ENCODE assay signal across 8 cellular contexts in the genomic region with DNA sequence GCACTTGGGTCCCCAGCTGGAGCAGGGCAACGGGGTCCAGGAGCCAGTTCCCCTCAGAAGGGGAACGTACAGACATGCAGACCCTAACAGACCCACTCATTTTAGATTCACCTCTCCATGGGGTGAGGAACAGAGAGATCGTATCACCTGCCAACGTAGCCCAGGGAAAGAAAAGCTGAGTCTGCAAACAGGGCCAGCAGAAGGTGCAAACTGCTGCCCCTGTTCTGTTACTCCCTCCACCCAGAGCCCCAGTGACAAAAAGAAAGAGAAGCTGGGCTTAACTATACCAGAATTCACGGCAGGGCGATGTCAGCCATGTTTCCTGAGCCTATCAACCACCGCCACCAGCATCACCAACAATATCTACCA. TPM values are rescaled to one million over a fixed set of nuclear protein-coding genes. Genes with fewer than 3 reads are reported as not detected.
DNase-seq lines count a peak whose midpoint lies in the region; ATAC-seq and TF ChIP-seq lines count a peak whose summit lies in the region.

No MANE protein-coding gene starts in this region.

- 76 to 96% methylated on average over 3 to 5 of the region's 7 CpGs for WGBS in gastroesophageal sphincter (ENCODE audit: low coverage in 1 of 2), 2 donors

- no peak for TF ChIP-seq EP300 in gastroesophageal sphincter (IDR thresholded peaks at IDR 0.05)

- peak overlapping the region; percentile 68 for H3K4me3 ChIP-seq in GM12865 (ENCODE audit: low read depth, low read length)
- peak overlapping the region; percentile 89 for H3K4me3 ChIP-seq in WI38 (ENCODE audit: low read depth, low read length)
- H3K4me3 ChIP-seq in gastroesophageal sphincter, result peak overlapping the region in 1 of 2 donors; percentile 96
- H3K4me3 ChIP-seq in skeletal muscle cell (ENCODE audit: low read depth, low read length), result peak overlapping the region; percentile 74

- ATAC-seq in gastroesophageal sphincter (no peak), GM21786 (IDR thresholded peaks at IDR 0.05; ENCODE audit: unreplicated experiment) (no peak), HG02610 (IDR thresholded peaks at IDR 0.05; ENCODE audit: unreplicated experiment) (no peak)

- peaks cover 0 to 6% of the 10 kb centered on the region in 2 donors for H3K36me3 ChIP-seq in gastroesophageal sphincter

- DNase-seq in GM12865 (ENCODE audit: low read depth) (no peak), skeletal muscle cell (ENCODE audit: low read depth) (no peak), NCI-H446 treated with DMSO at 0.1 percent for 48 hours (lab: John Stamatoyannopoulos, UW) (no peak)
- no peak for DNase-seq in NK-92 treated with Interleukin-12 subunit alpha and Interleukin-12 subunit beta, amount 100 ng/mL, for 24 hours (lab: John Stamatoyannopoulos, UW)

- H3K9me3 ChIP-seq in gastroesophageal sphincter, result no peaks in the 10 kb centered on the region

- H3K4me1 ChIP-seq in gastroesophageal sphincter, result peaks cover 0 to 52% (median 24%) of the 10 kb centered on the region in 3 donors

- H3K27me3 ChIP-seq in gastroesophageal sphincter, result no peaks in the 10 kb centered on the region

- H3K27ac ChIP-seq in gastroesophageal sphincter, result peak overlapping the region; percentile 93 to 99 (median 98)

- no peak for TF ChIP-seq POLR2A in gastroesophageal sphincter (IDR thresholded peaks at IDR 0.05)

- TF ChIP-seq CTCF in GM12865 (IDR thresholded peaks at IDR 0.05; ENCODE audit: insufficient read depth, low read depth, low read length, missing control alignments) (no peak), WI38 (IDR thresholded peaks at IDR 0.05; ENCODE audit: low read depth, low read length) (no peak), gastroesophageal sphincter (IDR thresholded peaks at IDR 0.05) (no peak)

RNA-seq across cellular contexts. Expression of a gene that starts 0.8 kb away (rescaled TPM):
- 10 to 100 TPM; 42.8 to 89.1 (median 61.4) TPM for total RNA-seq in gastroesophageal sphincter

RNA-seq across cellular contexts. Expression of a gene that starts 15.2 kb away (rescaled TPM):
- total RNA-seq in gastroesophageal sphincter, result 10 to 100 TPM in 3 of 4 donors, 1 to 10 TPM in 1; 1.2 to 19.9 (median 15.3) TPM
